8 cellular contexts compared by ENCODE assay signal in the genomic region with DNA sequence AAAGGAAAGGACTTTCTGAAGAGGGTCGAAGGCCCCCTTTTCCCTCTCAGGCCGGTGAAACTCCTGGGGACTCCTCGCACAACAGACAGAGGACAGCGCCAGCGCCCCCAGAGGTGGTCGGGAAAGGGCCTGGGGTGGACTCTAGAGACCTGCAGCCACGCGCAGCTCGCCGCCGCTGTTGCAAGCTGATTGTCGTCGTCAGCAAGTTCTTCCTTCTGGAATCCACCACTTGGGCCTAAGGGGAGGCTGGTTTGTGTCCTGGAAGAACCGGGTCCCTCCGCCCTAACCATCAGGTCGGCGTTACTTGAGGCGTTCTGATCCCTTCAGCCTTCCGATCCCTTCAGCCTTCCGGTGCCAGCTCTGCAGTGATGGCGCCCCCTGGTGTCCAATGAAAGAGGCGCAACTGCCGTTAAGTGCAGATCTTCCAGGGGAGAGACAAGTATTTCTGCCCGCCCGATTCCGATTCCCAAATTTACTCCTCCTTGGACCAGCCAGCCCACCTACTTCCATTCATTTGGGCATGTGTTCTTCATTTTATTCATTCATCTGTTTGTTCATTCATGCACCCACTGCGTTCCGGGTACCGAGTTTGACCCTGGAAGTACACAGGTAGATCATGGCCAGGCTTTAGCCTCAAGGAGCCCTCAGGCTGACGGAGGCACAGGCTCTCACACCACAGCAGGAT.
A peak's percentile ranks its signal among the peaks of the same experiment; 100 is the strongest.
DNase-seq lines count a peak whose midpoint lies in the region; ATAC-seq and TF ChIP-seq lines count a peak whose summit lies in the region.

No MANE protein-coding gene starts in this region.

- H3K4me1 ChIP-seq in right lobe of liver = no peaks in the 10 kb centered on the region

- DNase-seq in AG10803 (ENCODE audit: low read depth) = peak; percentile 65
- DNase-seq in NCI-H446 treated with DMSO at 0.1 percent for 48 hours (lab: John Stamatoyannopoulos, UW) = peak; percentile 27
- peak; percentile 65 to 69 for DNase-seq in activated CD4-positive, alpha-beta T cell treated with anti-CD3 and anti-CD28 coated beads, Interleukin-2, amount 50 U/mL, for 4 hours
- DNase-seq in dermis microvascular lymphatic vessel endothelial cell (ENCODE audit: low read depth in 2 of 2) = peak; percentile 22 to 63
- DNase-seq in right lobe of liver = peak; percentile 63 to 70 (median 69)
- DNase-seq in stimulated activated CD4-positive, alpha-beta T cell treated with anti-CD3 and anti-CD28 coated beads, Interleukin-4, amount 100 ng/mL, for 4 hours = peak; percentile 59 to 72
- no peak for DNase-seq in NK-92 (lab: John Stamatoyannopoulos, UW; ENCODE audit: unreplicated experiment)

- TF ChIP-seq POLR2A in right lobe of liver (IDR thresholded peaks at IDR 0.05) = no peak

- peak; percentile 76 for TF ChIP-seq CTCF in AG10803 (conservative IDR thresholded peaks at IDR 0.05; ENCODE audit: low read length)
- peak; percentile 74 to 92 (median 80) for TF ChIP-seq CTCF in right lobe of liver (IDR thresholded peaks at IDR 0.05)

- H3K27me3 ChIP-seq in right lobe of liver = peaks cover 0 to 11% of the 10 kb centered on the region in 2 donors

- WGBS in right lobe of liver (ENCODE audit: insufficient coverage, low coverage, low lambda C conversion rate, missing lambda C conversion rate) = 4% methylated on average over 15 of the region's 30 CpGs

- H3K27ac ChIP-seq in right lobe of liver = no peak overlapping the region

- peak overlapping the region; percentile 42 for H3K4me3 ChIP-seq in AG10803 (ENCODE audit: low read length)
- peak overlapping the region in 1 of 3 donors; percentile 25 for H3K4me3 ChIP-seq in right lobe of liver

- intact Hi-C loops in right lobe of liver (cut with DNase I) = no loop called here

- peak; percentile 49 for ATAC-seq in GM21529 (IDR thresholded peaks at IDR 0.05; ENCODE audit: unreplicated experiment)
- ATAC-seq in right lobe of liver = peak; percentile 90 to 97 (median 94)

- no peaks in the 10 kb centered on the region for H3K9me3 ChIP-seq in right lobe of liver

- no peaks in the 10 kb centered on the region for H3K36me3 ChIP-seq in right lobe of liver
